In genomic region chr15:59622289-59622688, GRCh38 we compare ENCODE assay signal across 8 cellular contexts. TPM values are rescaled to one million over a fixed set of nuclear protein-coding genes. Genes with fewer than 3 reads are reported as not detected.
DNase-seq lines count a peak whose midpoint lies in the region; ATAC-seq, FAIRE-seq and TF ChIP-seq lines count a peak whose summit lies in the region.

No MANE protein-coding gene starts in this region.

- H3K27ac Mint-ChIP-seq in activated naive CD4-positive, alpha-beta T cell treated with anti-CD3 and anti-CD28 coated beads, Interleukin-2, amount 50 U/mL, for 72 hours = no peak overlapping the region

- H3K9me3 ChIP-seq in HEK293 (ENCODE audit: control insufficient read depth, insufficient read depth, low read depth, low read length) (no peaks in the 10 kb centered on the region), OCI-LY3 (ENCODE audit: insufficient read depth, low read length) (no peaks in the 10 kb centered on the region), HepG2 (ENCODE audit: low read length) (no peaks in the 10 kb centered on the region)

- peak; percentile 46 for DNase-seq in GM12864 (ENCODE audit: low read depth)
- peak in 1 of 2 donors; percentile 63 for DNase-seq in activated naive CD4-positive, alpha-beta T cell treated with anti-CD3 and anti-CD28 coated beads, Interleukin-2, amount 50 U/mL, for 72 hours (ENCODE audit: low spot score in 2 of 2)
- DNase-seq in HepG2 (ENCODE audit: low spot score) = peak; percentile 79
- DNase-seq in NCI-H2171 (lab: John Stamatoyannopoulos, UW) = no peak

- H3K4me2 ChIP-seq in OCI-LY3 (ENCODE audit: low read length) (peak overlapping the region; percentile 18; the same call in 1 of the 2 replicates), HepG2 (ENCODE audit: low read depth, low read length) (no peak overlapping the region)

- CTCF ChIA-PET in HEK293 (lab: Yijun Ruan, JAX) (interaction anchor here (0.5 to 1.7 kb wide), 5 partner anchors 12 to 112 kb away, joined by 3 to 4 read pairs (median 3); no protein-coding TSS in a partner anchor), HepG2 (lab: Yijun Ruan, JAX; ENCODE audit: low intra/inter-chr PET ratio, low total read pairs) (interaction anchor here (0.9 to 3.6 kb wide), 3 partner anchors 90 to 94 kb away, joined by 3 to 72 read pairs (median 7); no protein-coding TSS in a partner anchor)

- BruUV-seq in HepG2 (replicated peaks; lab: Mats Ljungman, UMichigan) = no TSS peak

- H3K27ac ChIP-seq in HEK293 (ENCODE audit: extremely low read depth, low read depth, low read length) = no peak overlapping the region
- no peak overlapping the region for H3K27ac ChIP-seq in OCI-LY3 (ENCODE audit: low read length)
- no peak overlapping the region for H3K27ac ChIP-seq in HepG2 (ENCODE audit: extremely low read length, insufficient read depth, low read length)

- H3K4me3 ChIP-seq in GM12864 (ENCODE audit: low read depth, low read length) (no peak overlapping the region), HEK293 (ENCODE audit: low read depth, low read length) (no peak overlapping the region), OCI-LY3 (ENCODE audit: low read length) (no peak overlapping the region), HepG2 (replicated peaks in 1 of 3; ENCODE audit: insufficient read depth in 1 of 3, low read depth in 2 of 3, low read length in 3 of 3) (no peak overlapping the region)

- 24% methylated on average over 6 of the region's 6 CpGs for WGBS in HepG2 (ENCODE audit: low lambda C conversion rate)

- H3K27me3 ChIP-seq in OCI-LY3 (ENCODE audit: low read depth, low read length) (no peaks in the 10 kb centered on the region), HepG2 (ENCODE audit: control insufficient read depth in 1 of 2, insufficient read depth in 2 of 2, low read length in 2 of 2) (no peaks in the 10 kb centered on the region)

- no peaks in the 10 kb centered on the region for H3K79me2 ChIP-seq in OCI-LY3 (ENCODE audit: low read length)
- no peaks in the 10 kb centered on the region for H3K79me2 ChIP-seq in HepG2 (ENCODE audit: insufficient read depth, low read length)

- H4K20me1 ChIP-seq in OCI-LY3 (ENCODE audit: insufficient read depth, low read length) = no peaks in the 10 kb centered on the region
- H4K20me1 ChIP-seq in HepG2 (ENCODE audit: insufficient read depth, low read length) = no peaks in the 10 kb centered on the region

- no peak for TF ChIP-seq POLR2A in HepG2 (IDR thresholded peaks at IDR 0.05; ENCODE audit: insufficient read depth in 1 of 2, low read depth in 2 of 2, low read length in 2 of 2)

- peak; percentile 79 to 100 for ATAC-seq in activated naive CD4-positive, alpha-beta T cell treated with anti-CD3 and anti-CD28 coated beads, Interleukin-2, amount 50 U/mL, for 72 hours
- peak; percentile 99 for ATAC-seq in HepG2
- ATAC-seq in HG02588 (IDR thresholded peaks at IDR 0.05; ENCODE audit: unreplicated experiment) = no peak
- no peak for ATAC-seq in GM21515 (IDR thresholded peaks at IDR 0.05; ENCODE audit: unreplicated experiment)

- H3K9ac ChIP-seq in OCI-LY3 (ENCODE audit: low read length) (no peak overlapping the region), HepG2 (ENCODE audit: insufficient read depth, low read depth, low read length) (no peak overlapping the region)

- H3K36me3 Mint-ChIP-seq in activated naive CD4-positive, alpha-beta T cell treated with anti-CD3 and anti-CD28 coated beads, Interleukin-2, amount 50 U/mL, for 72 hours = no peaks in the 10 kb centered on the region

- in situ Hi-C loops in HepG2 (cut with HindIII; ENCODE audit: extremely low pct_ligation_motif_present, low pct_unique_long_range_greater_than_20kb) = no loop called here

- H2AFZ ChIP-seq in OCI-LY3 (ENCODE audit: low read depth, low read length) = no peak overlapping the region
- no peak overlapping the region for H2AFZ ChIP-seq in HepG2 (ENCODE audit: low read length)

- intact Hi-C loops in HepG2 (cut with micrococcal nuclease; ENCODE audit: unreplicated experiment) = loop anchor here (1.0 kb wide), 1 partner anchor 90 kb away; no protein-coding TSS in a partner anchor

- no peaks in the 10 kb centered on the region for H3K9me3 Mint-ChIP-seq in activated naive CD4-positive, alpha-beta T cell treated with anti-CD3 and anti-CD28 coated beads, Interleukin-2, amount 50 U/mL, for 72 hours

- no peaks in the 10 kb centered on the region for H3K36me3 ChIP-seq in HEK293 (ENCODE audit: control insufficient read depth in 2 of 2, insufficient read depth in 1 of 2, low read length in 2 of 2)
- no peaks in the 10 kb centered on the region for H3K36me3 ChIP-seq in OCI-LY3 (replicated peaks; ENCODE audit: low read depth, low read length)
- H3K36me3 ChIP-seq in HepG2 (replicated peaks in 1 of 2; ENCODE audit: control insufficient read depth in 1 of 2, insufficient read depth in 2 of 2, low read length in 2 of 2) = peaks cover 5 to 18% of the 10 kb centered on the region in 2 experiments; a peak in 3 of 5 replicates

- POLR2A ChIA-PET in HEK293 (lab: Yijun Ruan, JAX) (no interaction called here), HepG2 (lab: Yijun Ruan, JAX) (no interaction called here)

- TF ChIP-seq EP300 in HepG2 (IDR thresholded peaks at IDR 0.05; ENCODE audit: low read depth in 2 of 2, low read length in 2 of 2) (no peak), HepG2 (CRISPR knock-in tag; IDR thresholded peaks at IDR 0.05; ENCODE audit: borderline replicate concordance) (no peak)

- peak; percentile 47 for FAIRE-seq in HepG2 (lab: Jason Lieb, UNC)

- H3K4me1 ChIP-seq in HEK293 (ENCODE audit: control insufficient read depth, insufficient read depth, low read length) (no peaks in the 10 kb centered on the region), OCI-LY3 (ENCODE audit: low read length) (peaks cover 8% of the 10 kb centered on the region), HepG2 (ENCODE audit: insufficient read depth, low read length) (no peaks in the 10 kb centered on the region)

- peak; percentile 76 for TF ChIP-seq CTCF in GM12864 (IDR thresholded peaks at IDR 0.05; ENCODE audit: low read depth, low read length, missing control alignments)
- TF ChIP-seq CTCF in HEK293 (tag by site-specific recombination; IDR thresholded peaks at IDR 0.05) = peak; percentile 46; the same call in 1 of the 2 replicates
- TF ChIP-seq CTCF in OCI-LY3 (IDR thresholded peaks at IDR 0.05; ENCODE audit: low read depth, low read length) = peak; percentile 76
- peak; percentile 89 for TF ChIP-seq CTCF in HepG2 (CRISPR knock-in tag; IDR thresholded peaks at IDR 0.05)

- TF ChIP-seq RAD21 in HepG2 (CRISPR knock-in tag; IDR thresholded peaks at IDR 0.05) = peak; percentile 80

TF ChIP-seq in HEK293, 187 proteins besides CTCF, POLR2A, EP300 and RAD21 (continues in another document):
- no peak for TF ChIP-seq RBAK (tag by site-specific recombination; IDR thresholded peaks at IDR 0.05)

RNA-seq across cellular contexts. Expression of gene GCNT3, which starts 10.7 kb away (rescaled TPM):
- not detected for total RNA-seq in activated naive CD4-positive, alpha-beta T cell treated with anti-CD3 and anti-CD28 coated beads, Interleukin-2, amount 50 U/mL, for 72 hours
- total RNA-seq in HepG2 (2016; rRNA removed; fragmentation: Illumina TruSeq; extraction: Trizol) = 7.7 and 9.8 TPM in 2 replicates
- total RNA-seq in HepG2 (2016; cell fraction: cytosol; rRNA removed; fragmentation: Illumina TruSeq; extraction: Trizol; ENCODE audit: low read depth) = 1.5 TPM in 2 replicates
- 8.9 and 12.0 TPM in 2 replicates for total RNA-seq in HepG2 (2016; cell fraction: insoluble cytoplasmic fraction; rRNA removed; fragmentation: Illumina TruSeq; extraction: Trizol)
- total RNA-seq in HepG2 (2016; cell fraction: membrane; rRNA removed; fragmentation: Illumina TruSeq; extraction: Trizol) = 4.4 and 4.5 TPM in 2 replicates
- total RNA-seq in HepG2 (2016; cell fraction: nucleus; rRNA removed; fragmentation: Illumina TruSeq; extraction: Trizol) = 8.1 and 9.7 TPM in 2 replicates
- 5.8 and 6.8 TPM in 2 replicates for polyA plus RNA-seq in HepG2 (2011; rRNA removed)
- polyA plus RNA-seq in HepG2 (2011; cell fraction: cytosol; rRNA removed) = 4.2 and 5.8 TPM in 2 replicates
- 2.0 and 2.9 TPM in 2 replicates for polyA plus RNA-seq in HepG2 (2011; cell fraction: nucleus; rRNA removed)
- polyA plus RNA-seq in HepG2 (2012) = 2.8 and 3.2 TPM in 2 replicates
- polyA plus RNA-seq in HepG2 (2016; cell fraction: cytosol; fragmentation: Illumina TruSeq; extraction: Trizol; ENCODE audit: low read depth) = 0.95 and 1.4 TPM in 2 replicates
- polyA plus RNA-seq in HepG2 (2016; cell fraction: insoluble cytoplasmic fraction; fragmentation: Illumina TruSeq; extraction: Trizol; ENCODE audit: low read depth) = 6.9 and 7.1 TPM in 2 replicates
- 2.6 and 3.6 TPM in 2 replicates for polyA plus RNA-seq in HepG2 (2016; cell fraction: membrane; fragmentation: Illumina TruSeq; extraction: Trizol; ENCODE audit: low read depth)
- 10.4 and 12.2 TPM in 2 replicates for polyA plus RNA-seq in HepG2 (2016; cell fraction: nucleus; fragmentation: Illumina TruSeq; extraction: Trizol; ENCODE audit: insufficient read depth, low read depth)
- polyA minus RNA-seq in HepG2 (2011; rRNA and poly(A)+ RNA removed; ENCODE audit: low replicate concordance) = 4.5 and 7.0 TPM in 2 replicates
- polyA minus RNA-seq in HepG2 (2011; cell fraction: cytosol; rRNA and poly(A)+ RNA removed) = 3.3 and 4.0 TPM in 2 replicates
- polyA minus RNA-seq in HepG2 (2011; cell fraction: nucleus; rRNA and poly(A)+ RNA removed) = 3.1 and 6.2 TPM in 2 replicates

RNA-seq across cellular contexts. Expression of gene GTF2A2, which starts 35.0 kb away (rescaled TPM):
- total RNA-seq in activated naive CD4-positive, alpha-beta T cell treated with anti-CD3 and anti-CD28 coated beads, Interleukin-2, amount 50 U/mL, for 72 hours = 100 to 1,000 TPM; 141 to 170 TPM
- 106 and 118 TPM in 2 replicates for total RNA-seq in HepG2 (2016; rRNA removed; fragmentation: Illumina TruSeq; extraction: Trizol)
- 74.1 and 118 TPM in 2 replicates for total RNA-seq in HepG2 (2016; cell fraction: cytosol; rRNA removed; fragmentation: Illumina TruSeq; extraction: Trizol; ENCODE audit: low read depth)
- total RNA-seq in HepG2 (2016; cell fraction: insoluble cytoplasmic fraction; rRNA removed; fragmentation: Illumina TruSeq; extraction: Trizol) = 109 and 142 TPM in 2 replicates
- total RNA-seq in HepG2 (2016; cell fraction: membrane; rRNA removed; fragmentation: Illumina TruSeq; extraction: Trizol) = 141 and 182 TPM in 2 replicates
- total RNA-seq in HepG2 (2016; cell fraction: nucleus; rRNA removed; fragmentation: Illumina TruSeq; extraction: Trizol) = 39.0 and 52.5 TPM in 2 replicates
- polyA plus RNA-seq in HepG2 (2011; rRNA removed) = 23.3 and 24.4 TPM in 2 replicates
- 24.7 and 43.0 TPM in 2 replicates for polyA plus RNA-seq in HepG2 (2011; cell fraction: cytosol; rRNA removed)
- polyA plus RNA-seq in HepG2 (2011; cell fraction: nucleus; rRNA removed) = 5.5 and 6.4 TPM in 2 replicates
- polyA plus RNA-seq in HepG2 (2012) = 44.4 and 55.1 TPM in 2 replicates
- 234 and 380 TPM in 2 replicates for polyA plus RNA-seq in HepG2 (2016; cell fraction: cytosol; fragmentation: Illumina TruSeq; extraction: Trizol; ENCODE audit: low read depth)
- 194 and 206 TPM in 2 replicates for polyA plus RNA-seq in HepG2 (2016; cell fraction: insoluble cytoplasmic fraction; fragmentation: Illumina TruSeq; extraction: Trizol; ENCODE audit: low read depth)
- polyA plus RNA-seq in HepG2 (2016; cell fraction: membrane; fragmentation: Illumina TruSeq; extraction: Trizol; ENCODE audit: low read depth) = 203 and 294 TPM in 2 replicates
- 80.3 and 80.7 TPM in 2 replicates for polyA plus RNA-seq in HepG2 (2016; cell fraction: nucleus; fragmentation: Illumina TruSeq; extraction: Trizol; ENCODE audit: insufficient read depth, low read depth)
- polyA minus RNA-seq in HepG2 (2011; rRNA and poly(A)+ RNA removed; ENCODE audit: low replicate concordance) = 2.4 and 16.3 TPM in 2 replicates
- polyA minus RNA-seq in HepG2 (2011; cell fraction: cytosol; rRNA and poly(A)+ RNA removed) = 10.3 and 16.3 TPM in 2 replicates
- 8.7 and 12.1 TPM in 2 replicates for polyA minus RNA-seq in HepG2 (2011; cell fraction: nucleus; rRNA and poly(A)+ RNA removed)

Comparison
In these comparisons a context has a peak if more than half of its experiments do, and no peak if none do; other contexts are left out.
1. ATAC-seq: peak in activated naive CD4-positive, alpha-beta T cell treated with anti-CD3 and anti-CD28 coated beads, Interleukin-2, amount 50 U/mL, for 72 hours (2 of 2) and HepG2 (single experiment); none in HG02588 (single experiment) and GM21515 (single experiment).
2. Peak in every context shown above with its lines, with median percentiles within 50 percentile points of each other: CTCF ChIP-seq.